In genomic region chr13:42996584-42996983, GRCh38 we compare ENCODE assay signal across 11 cellular contexts. TPM values are rescaled to one million over a fixed set of nuclear protein-coding genes. Genes with fewer than 3 reads are reported as not detected.
DNase-seq lines count a peak whose midpoint lies in the region; TF ChIP-seq lines count a peak whose summit lies in the region.
"Had no signal": no experiment of that assay in that cellular context is flagged by ENCODE, and none has a peak within 500 bp of the region (broad histone marks: within the 10 kb centered on the region; RNA-seq: fewer than 3 reads in every experiment).

No MANE protein-coding gene starts in this region.

- no peaks in the 10 kb centered on the region for H3K27me3 Mint-ChIP-seq in activated CD4-positive, alpha-beta memory T cell treated with anti-CD3 and anti-CD28 coated beads for 36 hours
- peaks cover 0 to 3% (median 0%) of the 10 kb centered on the region in 3 donors for H3K27me3 Mint-ChIP-seq in CD14-positive monocyte (ENCODE audit: low read depth in 3 of 3)

- H3K4me1 Mint-ChIP-seq in activated CD4-positive, alpha-beta memory T cell treated with anti-CD3 and anti-CD28 coated beads for 36 hours (ENCODE audit: low read depth) = peaks cover 32% of the 10 kb centered on the region
- H3K4me1 Mint-ChIP-seq in CD14-positive monocyte = peaks cover 30% of the 10 kb centered on the region

- TF ChIP-seq CTCF in AG10803 (conservative IDR thresholded peaks at IDR 0.05; ENCODE audit: low read length) (no peak), left ventricle myocardium inferior (IDR thresholded peaks at IDR 0.05; ENCODE audit: borderline replicate concordance) (no peak), CD14-positive monocyte (IDR thresholded peaks at IDR 0.05) (no peak)

- peaks cover 28% of the 10 kb centered on the region for H3K4me1 ChIP-seq in GM23248 (ENCODE audit: insufficient read depth)
- H3K4me1 ChIP-seq in left ventricle myocardium inferior = peaks cover 10% of the 10 kb centered on the region

- WGBS in GM23248 (ENCODE audit: low coverage in 1 of 2, low lambda C conversion rate in 2 of 2, missing lambda C conversion rate in 2 of 2), 2 experiments = 11 to 13% methylated on average over 3 of the region's 3 CpGs

- peak overlapping the region; percentile 49 for H3K9ac ChIP-seq in GM23248

- DNase-seq in AG10803 (ENCODE audit: low read depth) (peak; percentile 94), GM23248 (peak; percentile 92), glomerular visceral epithelial cell (ENCODE audit: extremely low spot score) (peak; percentile 67), NCI-H748 treated with DMSO at 0.1 percent for 48 hours (lab: John Stamatoyannopoulos, UW) (no peak), midbrain (lab: John Stamatoyannopoulos, UW) (no peak), left ventricle myocardium inferior (no peak), CD14-positive monocyte (ENCODE audit: low spot score) (no peak)
- DNase-seq in activated CD4-positive, alpha-beta memory T cell treated with anti-CD3 and anti-CD28 coated beads for 36 hours = no peak
- DNase-seq: left colon, NCI-H526 had no signal

- no peaks in the 10 kb centered on the region for H3K9me2 ChIP-seq in GM23248 (ENCODE audit: insufficient read depth)

- intact Hi-C loops in activated CD4-positive, alpha-beta memory T cell treated with anti-CD3 and anti-CD28 coated beads for 36 hours (cut with micrococcal nuclease) = loop anchor here (10.0 kb wide), 4 partner anchors 502 to 878 kb away; partner anchors contain the start of genes AKAP11, CCDC122 and LACC1
- intact Hi-C loops in left ventricle myocardium inferior (cut with micrococcal nuclease) (no loop called here), CD14-positive monocyte (cut with micrococcal nuclease) (loop anchor here (10.0 kb wide), 1 partner anchor 48 kb away; no protein-coding TSS in a partner anchor)

- H3F3A ChIP-seq in GM23248 (ENCODE audit: insufficient read depth) = peaks cover 28% of the 10 kb centered on the region

- H3K27me3 ChIP-seq in GM23248 (replicated peaks; ENCODE audit: insufficient read depth) (no peaks in the 10 kb centered on the region), left ventricle myocardium inferior (ENCODE audit: low read depth) (no peaks in the 10 kb centered on the region)

- no peaks in the 10 kb centered on the region for H4K20me1 ChIP-seq in GM23248 (ENCODE audit: insufficient read depth)

- H3K27ac ChIP-seq in GM23248 (peak overlapping the region; percentile 75), left ventricle myocardium inferior (replicated peaks) (no peak overlapping the region)
- H3K27ac ChIP-seq: skin epidermis had no signal

- no peaks in the 10 kb centered on the region for H3K79me2 ChIP-seq in GM23248 (ENCODE audit: insufficient read depth)

- CTCF ChIA-PET in activated CD4-positive, alpha-beta memory T cell treated with anti-CD3 and anti-CD28 coated beads for 36 hours (lab: Charles Lee) = interaction anchor here (0.7 to 1.7 kb wide), 2 partner anchors 27 to 28 kb away, joined by 3 to 4 read pairs; no protein-coding TSS in a partner anchor

- H2AFZ ChIP-seq in GM23248 = no peak overlapping the region

- peak overlapping the region; percentile 0 for H3K27ac Mint-ChIP-seq in activated CD4-positive, alpha-beta memory T cell treated with anti-CD3 and anti-CD28 coated beads for 36 hours
- peak overlapping the region in 3 of 7 donors; percentile 31 to 63 (median 51) for H3K27ac Mint-ChIP-seq in CD14-positive monocyte

- no peaks in the 10 kb centered on the region for H3K9me3 Mint-ChIP-seq in activated CD4-positive, alpha-beta memory T cell treated with anti-CD3 and anti-CD28 coated beads for 36 hours
- H3K9me3 Mint-ChIP-seq in CD14-positive monocyte = peaks cover 0 to 3% (median 0%) of the 10 kb centered on the region in 7 donors

- H3K9me3 ChIP-seq in GM23248 (ENCODE audit: low read depth) (no peaks in the 10 kb centered on the region), left ventricle myocardium inferior (replicated peaks) (no peaks in the 10 kb centered on the region)

- H3K4me3 Mint-ChIP-seq in activated CD4-positive, alpha-beta memory T cell treated with anti-CD3 and anti-CD28 coated beads for 36 hours = no peak overlapping the region
- no peak overlapping the region for H3K4me3 Mint-ChIP-seq in CD14-positive monocyte

- POLR2A ChIA-PET in activated CD4-positive, alpha-beta memory T cell treated with anti-CD3 and anti-CD28 coated beads for 36 hours (lab: Charles Lee) = interaction anchor here (1.9 kb wide), 1 partner anchor 27 kb away, joined by 8 read pairs; the partner anchor contains the start of gene DNAJC15

- H3K4me2 ChIP-seq in GM23248 (ENCODE audit: unreplicated experiment) = peak overlapping the region; percentile 62

- no peak overlapping the region for H3K4me3 ChIP-seq in AG10803 (ENCODE audit: low read length)
- no peak overlapping the region for H3K4me3 ChIP-seq in GM23248
- no peak overlapping the region for H3K4me3 ChIP-seq in left ventricle myocardium inferior
- H3K4me3 ChIP-seq: skin epidermis had no signal

- no peaks in the 10 kb centered on the region for H3K36me3 Mint-ChIP-seq in activated CD4-positive, alpha-beta memory T cell treated with anti-CD3 and anti-CD28 coated beads for 36 hours
- H3K36me3 Mint-ChIP-seq in CD14-positive monocyte = no peaks in the 10 kb centered on the region

- H3K36me3 ChIP-seq in GM23248 (ENCODE audit: low read depth) = no peaks in the 10 kb centered on the region
- H3K36me3 ChIP-seq in left ventricle myocardium inferior = no peaks in the 10 kb centered on the region

- in situ Hi-C loops in GM23248 (cut with MboI) = no loop called here

RNA-seq across cellular contexts. Expression of gene EPSTI1, which starts 4.5 kb away (rescaled TPM):
- total RNA-seq in GM23248 (2014; rRNA removed; shearing (Covaris generic)) = 1.5 and 9.4 TPM in 2 replicates
- 2.5 and 3.4 TPM in 2 replicates for polyA plus RNA-seq in GM23248 (2016; fragmentation: Nextera tagmentation; extraction: Ambion mirVana)
- 10 to 100 TPM; 21.1 to 21.9 TPM for total RNA-seq in activated CD4-positive, alpha-beta memory T cell treated with anti-CD3 and anti-CD28 coated beads for 36 hours
- total RNA-seq in left ventricle myocardium inferior = 2.6 TPM
- polyA plus RNA-seq in CD14-positive monocyte = 10 to 100 TPM; 16.4 to 19.9 TPM

RNA-seq across cellular contexts. Expression of gene DNAJC15, which starts 26.8 kb away (rescaled TPM):
- 9.2 and 25.9 TPM in 2 replicates for total RNA-seq in GM23248 (2014; rRNA removed; shearing (Covaris generic))
- polyA plus RNA-seq in GM23248 (2016; fragmentation: Nextera tagmentation; extraction: Ambion mirVana) (70.5 and 71.1 TPM in 2 replicates), CD14-positive monocyte (10 to 100 TPM; 22.0 to 31.1 TPM)
- 10 to 100 TPM; 16.4 to 17.4 TPM for total RNA-seq in activated CD4-positive, alpha-beta memory T cell treated with anti-CD3 and anti-CD28 coated beads for 36 hours
- total RNA-seq in left ventricle myocardium inferior = 30.1 TPM

Comparison
In these comparisons a context has a peak if more than half of its experiments do, and no peak if none do; other contexts are left out.
1. DNase-seq: peak in AG10803 (single experiment), GM23248 (single experiment) and glomerular visceral epithelial cell (single experiment); none in activated CD4-positive, alpha-beta memory T cell treated with anti-CD3 and anti-CD28 coated beads for 36 hours (single experiment), NCI-H748 treated with DMSO at 0.1 percent for 48 hours (single experiment), midbrain (single experiment), left ventricle myocardium inferior (single experiment) and CD14-positive monocyte (single experiment).